Comparison of ENCODE assay signal across 20 cellular contexts in the genomic region with DNA sequence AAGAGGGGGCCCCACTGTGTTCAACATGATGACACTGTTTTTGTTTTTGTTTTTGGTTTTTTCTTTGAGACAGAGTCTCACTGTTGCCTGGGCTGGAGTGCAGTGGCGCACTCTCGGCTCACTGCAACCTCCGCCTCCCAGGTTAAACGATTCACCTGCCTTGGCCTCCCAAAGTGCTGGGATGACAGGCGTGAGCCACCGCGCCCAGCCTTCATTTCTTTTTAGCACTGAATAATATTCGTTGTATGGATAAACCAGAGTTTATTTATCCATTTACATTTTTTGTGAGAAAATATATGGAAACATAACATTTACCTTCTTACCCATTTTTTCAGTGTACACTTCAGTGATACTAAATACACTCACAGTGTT. TPM values are rescaled to one million over a fixed set of nuclear protein-coding genes. Genes with fewer than 3 reads are reported as not detected.
A peak's percentile ranks its signal among the peaks of the same experiment; 100 is the strongest.
DNase-seq lines count a peak whose midpoint lies in the region; ATAC-seq and TF ChIP-seq lines count a peak whose summit lies in the region.
"Had no signal": no experiment of that assay in that cellular context is flagged by ENCODE, and none has a peak within 500 bp of the region (broad histone marks: within the 10 kb centered on the region; RNA-seq: fewer than 3 reads in every experiment).

No MANE protein-coding gene starts in this region.

- ATAC-seq in omental fat pad (ENCODE audit: low FRiP score) (no peak), GM21381 (IDR thresholded peaks at IDR 0.05; ENCODE audit: unreplicated experiment) (no peak), GM21825 (IDR thresholded peaks at IDR 0.05; ENCODE audit: unreplicated experiment) (no peak)

- H3K27me3 ChIP-seq in endodermal cell (ENCODE audit: control insufficient read depth, insufficient read depth, low read length, poor library complexity, severe bottlenecking): no peaks in the 10 kb centered on the region
- H3K27me3 ChIP-seq: BE2C, brain microvascular endothelial cell had no signal

- TF ChIP-seq CTCF in endodermal cell (conservative IDR thresholded peaks at IDR 0.05): no peak
- TF ChIP-seq CTCF in omental fat pad (IDR thresholded peaks at IDR 0.05): no peak

- peak overlapping the region; percentile 7 for H3K4me3 Mint-ChIP-seq in T-helper 2 cell treated with Interferon-gamma antibody and Interleukin-4, amounts not matched to agents 5 μg/mL and 100 μg/mL, for 36 hours
- H3K4me3 Mint-ChIP-seq in IgD-negative memory B cell (peak overlapping the region in 1 of 4 donors; percentile 53), endodermal cell (no peak overlapping the region)
- H3K4me3 Mint-ChIP-seq: activated B cell treated with CpG ODN at 0.5 μM for 24 hours; activated naive CD4-positive, alpha-beta T cell treated with anti-CD3 and anti-CD28 coated beads, Interleukin-2, amount 10 ng/mL, durations not matched to agents 7 days and 5 days; dendritic cell treated with granulocyte-macrophage colony-stimulating factor and Interleukin-4, amounts not matched to agents 40 ng/mL and 50 ng/mL, for 4 days had no signal

- no peaks in the 10 kb centered on the region for H3K9me3 ChIP-seq in endodermal cell (ENCODE audit: control insufficient read depth, low read length)
- H3K9me3 ChIP-seq: BE2C had no signal

- H3K36me3 Mint-ChIP-seq in T-helper 2 cell treated with Interferon-gamma antibody and Interleukin-4, amounts not matched to agents 5 μg/mL and 100 μg/mL, for 36 hours (ENCODE audit: low read depth): peaks cover 38% of the 10 kb centered on the region
- H3K36me3 Mint-ChIP-seq in IgD-negative memory B cell (peaks cover 12% of the 10 kb centered on the region), endodermal cell (ENCODE audit: low read depth) (peaks cover 1% of the 10 kb centered on the region)

- no peak overlapping the region for H3K9ac ChIP-seq in endodermal cell (ENCODE audit: extremely low read depth, low read length, poor library complexity, severe bottlenecking)

- no peak overlapping the region for H3K4me3 ChIP-seq in endodermal cell (ENCODE audit: low read length)

- peaks cover 52% of the 10 kb centered on the region for H3K4me1 Mint-ChIP-seq in T-helper 2 cell treated with Interferon-gamma antibody and Interleukin-4, amounts not matched to agents 5 μg/mL and 100 μg/mL, for 36 hours (ENCODE audit: low read depth)
- H3K4me1 Mint-ChIP-seq in IgD-negative memory B cell (peaks cover 14 to 24% (median 22%) of the 10 kb centered on the region in 3 donors), endodermal cell (peaks cover 5% of the 10 kb centered on the region)

- no peaks in the 10 kb centered on the region for H3K27me3 Mint-ChIP-seq in T-helper 2 cell treated with Interferon-gamma antibody and Interleukin-4, amounts not matched to agents 5 μg/mL and 100 μg/mL, for 36 hours (ENCODE audit: low read depth)
- H3K27me3 Mint-ChIP-seq in IgD-negative memory B cell: no peaks in the 10 kb centered on the region
- H3K27me3 Mint-ChIP-seq in endodermal cell (ENCODE audit: insufficient read depth): peaks cover 4% of the 10 kb centered on the region
- H3K27me3 Mint-ChIP-seq: activated B cell treated with CpG ODN at 0.5 μM for 24 hours; activated naive CD4-positive, alpha-beta T cell treated with anti-CD3 and anti-CD28 coated beads, Interleukin-2, amount 10 ng/mL, durations not matched to agents 7 days and 5 days; dendritic cell treated with granulocyte-macrophage colony-stimulating factor and Interleukin-4, amounts not matched to agents 40 ng/mL and 50 ng/mL, for 4 days; progenitor cell of endocrine pancreas had no signal

- 94 to 100% methylated on average over 4 to 7 of the region's 8 CpGs for WGBS in endodermal cell (ENCODE audit: insufficient coverage in 1 of 2, insufficient read length in 1 of 2), 2 experiments

- no peak for DNase-seq in T-helper 2 cell treated with Interferon-gamma antibody and Interleukin-4, amounts not matched to agents 5 μg/mL and 100 μg/mL, for 36 hours (ENCODE audit: low spot score)
- no peak for DNase-seq in T-helper 2 cell
- DNase-seq in endodermal cell: peak; percentile 17
- DNase-seq in omental fat pad (ENCODE audit: low spot score): peak; percentile 2
- no peak for DNase-seq in NCI-H146 (lab: John Stamatoyannopoulos, UW)
- DNase-seq: activated B cell treated with CpG ODN at 0.5 μM for 24 hours, BE2C, brain microvascular endothelial cell, Karpas-422, NCI-H1417 treated with DMSO at 0.1 percent for 48 hours, NCI-H2171 treated with DMSO at 0.1 percent for 48 hours, NCI-H69, SIG-M5 had no signal

- peaks cover 7% of the 10 kb centered on the region for H3K4me1 ChIP-seq in endodermal cell (ENCODE audit: control insufficient read depth, insufficient read depth, low read length)
- H3K4me1 ChIP-seq: BE2C had no signal

- peaks cover 24% of the 10 kb centered on the region for H3K9me3 Mint-ChIP-seq in T-helper 2 cell treated with Interferon-gamma antibody and Interleukin-4, amounts not matched to agents 5 μg/mL and 100 μg/mL, for 36 hours
- H3K9me3 Mint-ChIP-seq in IgD-negative memory B cell (peaks cover 2 to 10% (median 4%) of the 10 kb centered on the region in 3 donors), endodermal cell (peaks cover 14% of the 10 kb centered on the region)
- H3K9me3 Mint-ChIP-seq: activated B cell treated with CpG ODN at 0.5 μM for 24 hours had no signal

- no peak overlapping the region for H3K27ac ChIP-seq in endodermal cell (ENCODE audit: low read depth, low read length)
- H3K27ac ChIP-seq: brain microvascular endothelial cell, epithelial cell of prostate had no signal

- peak overlapping the region; percentile 23 for H3K27ac Mint-ChIP-seq in T-helper 2 cell treated with Interferon-gamma antibody and Interleukin-4, amounts not matched to agents 5 μg/mL and 100 μg/mL, for 36 hours
- peak overlapping the region in 2 of 3 donors; percentile 30 to 87 for H3K27ac Mint-ChIP-seq in IgD-negative memory B cell
- no peak overlapping the region for H3K27ac Mint-ChIP-seq in endodermal cell
- H3K27ac Mint-ChIP-seq: activated B cell treated with CpG ODN at 0.5 μM for 24 hours, progenitor cell of endocrine pancreas had no signal

- no peaks in the 10 kb centered on the region for H3K36me3 ChIP-seq in endodermal cell (ENCODE audit: control insufficient read depth, insufficient read depth, low read length)
- H3K36me3 ChIP-seq: BE2C, brain microvascular endothelial cell had no signal

RNA-seq across cellular contexts. Expression of a gene that starts 4.2 kb away (rescaled TPM):
- polyA plus RNA-seq in IgD-negative memory B cell: 36.2 TPM
- 10 to 100 TPM; 16.4 to 21.9 TPM for total RNA-seq in endodermal cell
- polyA plus RNA-seq in endodermal cell (2013, experiment 1 of 2): 32.1 TPM
- 29.8 TPM for polyA plus RNA-seq in endodermal cell (2013, experiment 2 of 2)
- 10 to 100 TPM; 45.7 to 76.5 (median 57.9) TPM for total RNA-seq in omental fat pad

RNA-seq across cellular contexts. Expression of a gene that starts 33.8 kb away (rescaled TPM):
- polyA plus RNA-seq in IgD-negative memory B cell: 8.3 TPM
- total RNA-seq in endodermal cell (10 to 100 TPM; 24.2 to 32.0 TPM), omental fat pad (100 to 1,000 TPM in 2 of 4 donors, 10 to 100 TPM in 2; 63.3 to 137 (median 104) TPM)
- 29.8 TPM for polyA plus RNA-seq in endodermal cell (2013, experiment 1 of 2)
- polyA plus RNA-seq in endodermal cell (2013, experiment 2 of 2): 28.4 TPM

RNA-seq across cellular contexts. Expression of a gene that starts 41.8 kb away (rescaled TPM):
- 96.3 TPM for polyA plus RNA-seq in IgD-negative memory B cell
- total RNA-seq in endodermal cell: 1 to 10 TPM; 5.1 to 5.9 TPM
- 3.1 TPM for polyA plus RNA-seq in endodermal cell (2013, experiment 1 of 2)
- polyA plus RNA-seq in endodermal cell (2013, experiment 2 of 2): 2.7 TPM
- total RNA-seq in omental fat pad: 10 to 100 TPM in 2 of 4 donors, 1 to 10 TPM in 2; 6.8 to 24.2 (median 12.8) TPM

Comparison
In these comparisons a context has a peak if more than half of its experiments do, and no peak if none do; other contexts are left out.
1. DNase-seq: peak in endodermal cell (single experiment) and omental fat pad (single experiment); none in T-helper 2 cell treated with Interferon-gamma antibody and Interleukin-4, amounts not matched to agents 5 μg/mL and 100 μg/mL, for 36 hours (single experiment), T-helper 2 cell (0 of 5) and NCI-H146 (single experiment).